Comparison of ENCODE assay signal across 9 cellular contexts in genomic region chr2:74944987-74945782, GRCh38. TPM values are rescaled to one million over a fixed set of nuclear protein-coding genes. Genes with fewer than 3 reads are reported as not detected.
DNase-seq lines count a peak whose midpoint lies in the region; ATAC-seq and TF ChIP-seq lines count a peak whose summit lies in the region.
"Had no signal": no experiment of that assay in that cellular context is flagged by ENCODE, and none has a peak within 500 bp of the region (broad histone marks: within the 10 kb centered on the region; RNA-seq: fewer than 3 reads in every experiment).

No MANE protein-coding gene starts in this region.

- H3K9me3 Mint-ChIP-seq in activated CD8-positive, alpha-beta T cell treated with anti-CD3 and anti-CD28 coated beads for 36 hours: peaks cover 4% of the 10 kb centered on the region
- no peaks in the 10 kb centered on the region for H3K9me3 Mint-ChIP-seq in immature natural killer cell

- no peaks in the 10 kb centered on the region for H3K27me3 ChIP-seq in ovary

- TF ChIP-seq CTCF in GM12865 (IDR thresholded peaks at IDR 0.05; ENCODE audit: insufficient read depth, low read depth, low read length, missing control alignments) (no peak), ovary (IDR thresholded peaks at IDR 0.05) (no peak)
- no peak for TF ChIP-seq CTCF in activated CD8-positive, alpha-beta T cell treated with anti-CD3 and anti-CD28 coated beads for 36 hours (IDR thresholded peaks at IDR 0.05)

- no peaks in the 10 kb centered on the region for H3K9me3 ChIP-seq in ovary

- H3K4me3 ChIP-seq in GM12865 (ENCODE audit: low read depth, low read length): no peak overlapping the region
- no peak overlapping the region for H3K4me3 ChIP-seq in ovary

- CTCF ChIA-PET in activated CD8-positive, alpha-beta T cell treated with anti-CD3 and anti-CD28 coated beads for 36 hours (lab: Charles Lee): interaction anchor here (0.6 to 0.9 kb wide), 2 partner anchors 26 to 501 kb away, joined by 3 to 4 read pairs; no protein-coding TSS in a partner anchor

- ATAC-seq in GM21360 (IDR thresholded peaks at IDR 0.05; ENCODE audit: unreplicated experiment): peak; percentile 99
- peak; percentile 99 for ATAC-seq in HG03139 (IDR thresholded peaks at IDR 0.05; ENCODE audit: unreplicated experiment)
- ATAC-seq in activated CD8-positive, alpha-beta T cell treated with anti-CD3 and anti-CD28 coated beads for 36 hours: peak; percentile 95

- no peak overlapping the region for H3K27ac ChIP-seq in ovary

- DNase-seq in GM12865 (ENCODE audit: low read depth): peak; percentile 82
- peak; percentile 26 for DNase-seq in activated CD8-positive, alpha-beta T cell treated with anti-CD3 and anti-CD28 coated beads for 36 hours
- DNase-seq in immature natural killer cell: no peak
- no peak for DNase-seq in GM03348 (ENCODE audit: low spot score)
- DNase-seq in ovary: no peak
- DNase-seq in COLO829 (ENCODE audit: low spot score): no peak
- DNase-seq: anterior cingulate cortex had no signal

- H3K4me3 Mint-ChIP-seq in activated CD8-positive, alpha-beta T cell treated with anti-CD3 and anti-CD28 coated beads for 36 hours: no peak overlapping the region
- H3K4me3 Mint-ChIP-seq in immature natural killer cell: no peak overlapping the region

- no peaks in the 10 kb centered on the region for H3K36me3 ChIP-seq in ovary

- 91 to 96% (median 92%) methylated on average over 4 of the region's 4 CpGs for WGBS in ovary, 3 donors

- H3K4me1 Mint-ChIP-seq in activated CD8-positive, alpha-beta T cell treated with anti-CD3 and anti-CD28 coated beads for 36 hours (ENCODE audit: low read depth): peaks cover 9% of the 10 kb centered on the region
- H3K4me1 Mint-ChIP-seq in immature natural killer cell: no peaks in the 10 kb centered on the region

- no peak overlapping the region for H3K27ac Mint-ChIP-seq in activated CD8-positive, alpha-beta T cell treated with anti-CD3 and anti-CD28 coated beads for 36 hours
- H3K27ac Mint-ChIP-seq in immature natural killer cell: no peak overlapping the region

- no peak for TF ChIP-seq POLR2A in ovary (IDR thresholded peaks at IDR 0.05)

- POLR2A ChIA-PET in activated CD8-positive, alpha-beta T cell treated with anti-CD3 and anti-CD28 coated beads for 36 hours (lab: Charles Lee): no interaction called here

- intact Hi-C loops in activated CD8-positive, alpha-beta T cell treated with anti-CD3 and anti-CD28 coated beads for 36 hours (cut with micrococcal nuclease): no loop called here
- intact Hi-C loops in ovary (cut with DNase I): no loop called here

- peaks cover 14% of the 10 kb centered on the region for H3K36me3 Mint-ChIP-seq in activated CD8-positive, alpha-beta T cell treated with anti-CD3 and anti-CD28 coated beads for 36 hours (ENCODE audit: low read depth)
- H3K36me3 Mint-ChIP-seq in immature natural killer cell: no peaks in the 10 kb centered on the region

- no peaks in the 10 kb centered on the region for H3K27me3 Mint-ChIP-seq in activated CD8-positive, alpha-beta T cell treated with anti-CD3 and anti-CD28 coated beads for 36 hours
- peaks cover 8 to 13% (median 8%) of the 10 kb centered on the region in 3 donors for H3K27me3 Mint-ChIP-seq in immature natural killer cell (ENCODE audit: low read depth in 3 of 3)

- H3K4me1 ChIP-seq in ovary (ENCODE audit: insufficient read depth): no peaks in the 10 kb centered on the region

- no peak for TF ChIP-seq EP300 in ovary (IDR thresholded peaks at IDR 0.05)

RNA-seq across cellular contexts. Expression of gene POLE4, which starts 13.3 kb away (rescaled TPM):
- 10 to 100 TPM; 48.4 to 48.9 TPM for total RNA-seq in activated CD8-positive, alpha-beta T cell treated with anti-CD3 and anti-CD28 coated beads for 36 hours
- polyA plus RNA-seq in immature natural killer cell: 100 to 1,000 TPM in 1 of 3 donors, 10 to 100 TPM in 2; 92.2 to 181 (median 98.5) TPM
- total RNA-seq in ovary: 10 to 100 TPM; 30.3 to 77.1 (median 47.1) TPM
- polyA plus RNA-seq in ovary: 10 to 100 TPM; 47.5 to 68.5 TPM

Comparison
In these comparisons a context has a peak if more than half of its experiments do, and no peak if none do; other contexts are left out.
1. DNase-seq: peak in GM12865 (single experiment) and activated CD8-positive, alpha-beta T cell treated with anti-CD3 and anti-CD28 coated beads for 36 hours (single experiment); none in immature natural killer cell (0 of 3), GM03348 (single experiment), ovary (0 of 5) and COLO829 (single experiment).
2. Peak in every context shown above with its lines, with median percentiles within 50 percentile points of each other: ATAC-seq.